18 cellular contexts compared by ENCODE assay signal in the genomic region with DNA sequence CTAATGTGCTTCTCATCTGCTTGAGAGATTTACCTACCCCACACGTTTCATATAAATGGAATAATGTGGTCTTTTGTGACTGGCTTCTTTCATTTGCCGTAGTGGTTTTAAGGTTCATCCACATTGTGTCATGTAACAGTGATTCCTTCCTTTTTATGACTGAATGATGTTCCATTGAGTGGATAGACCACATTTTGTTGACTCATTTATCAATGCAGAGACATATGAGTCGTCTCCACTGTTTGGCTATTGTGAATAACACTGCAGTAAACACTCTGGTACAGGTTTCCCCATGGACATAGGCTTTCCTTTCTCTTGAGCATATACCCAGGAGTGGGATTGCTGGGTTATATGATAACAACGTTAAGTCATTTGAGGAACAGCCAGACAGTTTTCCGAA. TPM values are rescaled to one million over a fixed set of nuclear protein-coding genes. Genes with fewer than 3 reads are reported as not detected.
DNase-seq lines count a peak whose midpoint lies in the region; ATAC-seq and TF ChIP-seq lines count a peak whose summit lies in the region.
"Had no signal": no experiment of that assay in that cellular context is flagged by ENCODE, and none has a peak within 500 bp of the region (broad histone marks: within the 10 kb centered on the region; RNA-seq: fewer than 3 reads in every experiment).

No MANE protein-coding gene starts in this region.

- peak; percentile 18 to 27 for ATAC-seq in activated T-cell treated with anti-CD3 and anti-CD28 coated beads, Interleukin-2, amount 50 U/mL, for 4 hours
- ATAC-seq in activated T-helper 17 cell treated with anti-CD3 and anti-CD28 coated beads, Interleukin-2, amount 50 U/mL, for 72 hours (replicated peaks): peak; percentile 52
- peak; percentile 9 for ATAC-seq in foreskin keratinocyte
- ATAC-seq in HG02642 (IDR thresholded peaks at IDR 0.05; ENCODE audit: poor library complexity, unreplicated experiment): no peak
- ATAC-seq: CD8-positive, alpha-beta T cell; HCT116 had no signal

- H3K27me3 Mint-ChIP-seq in activated T-cell treated with anti-CD3 and anti-CD28 coated beads, Interleukin-2, amount 50 U/mL, for 4 hours (ENCODE audit: low read depth): peaks cover 31% of the 10 kb centered on the region
- peaks cover 29% of the 10 kb centered on the region for H3K27me3 Mint-ChIP-seq in activated T-helper 17 cell treated with anti-CD3 and anti-CD28 coated beads, Interleukin-2, amount 50 U/mL, for 72 hours

- no peak for DNase-seq in activated T-cell treated with anti-CD3 and anti-CD28 coated beads, Interleukin-2, amount 50 U/mL, for 4 hours
- no peak for DNase-seq in activated T-cell treated with anti-CD3 and anti-CD28 coated beads, Interleukin-2, amount 50 U/mL, for 1 hour
- peak; percentile 32 for DNase-seq in NB4 (ENCODE audit: low read depth)
- no peak for DNase-seq in foreskin keratinocyte
- DNase-seq in HPDE6-E6E7 (ENCODE audit: extremely low spot score): no peak
- no peak for DNase-seq in Ammon's horn (ENCODE audit: low spot score)
- DNase-seq: COR-L47, DMS153, GF-D8, GM23248 had no signal

- no peak overlapping the region for H3K4me3 ChIP-seq in NB4 (ENCODE audit: low read depth, low read length)
- H3K4me3 ChIP-seq: GM23248 had no signal

- H3K27me3 ChIP-seq in foreskin keratinocyte: peaks cover 2% of the 10 kb centered on the region

- no peak overlapping the region for H3K27ac Mint-ChIP-seq in activated T-helper 17 cell treated with anti-CD3 and anti-CD28 coated beads, Interleukin-2, amount 50 U/mL, for 72 hours
- H3K27ac Mint-ChIP-seq: CD14-positive monocyte; CD8-positive, alpha-beta T cell had no signal

- H3K4me1 Mint-ChIP-seq in activated T-cell treated with anti-CD3 and anti-CD28 coated beads, Interleukin-2, amount 50 U/mL, for 4 hours (ENCODE audit: low read depth): peaks cover 2% of the 10 kb centered on the region
- H3K4me1 Mint-ChIP-seq in activated T-helper 17 cell treated with anti-CD3 and anti-CD28 coated beads, Interleukin-2, amount 50 U/mL, for 72 hours: no peaks in the 10 kb centered on the region

- H3K4me1 ChIP-seq in foreskin keratinocyte: no peaks in the 10 kb centered on the region

- no peak for TF ChIP-seq CTCF in NB4 (IDR thresholded peaks at IDR 0.05; ENCODE audit: low read depth, low read length)
- TF ChIP-seq CTCF in foreskin keratinocyte (conservative IDR thresholded peaks at IDR 0.05): no peak

- H3K36me3 Mint-ChIP-seq in activated T-cell treated with anti-CD3 and anti-CD28 coated beads, Interleukin-2, amount 50 U/mL, for 4 hours (ENCODE audit: insufficient read depth): no peaks in the 10 kb centered on the region
- no peaks in the 10 kb centered on the region for H3K36me3 Mint-ChIP-seq in activated T-helper 17 cell treated with anti-CD3 and anti-CD28 coated beads, Interleukin-2, amount 50 U/mL, for 72 hours (ENCODE audit: low read depth)
- H3K36me3 Mint-ChIP-seq: CD14-positive monocyte; CD8-positive, alpha-beta T cell had no signal

- TF ChIP-seq POLR2A in NB4 (IDR thresholded peaks at IDR 0.05; ENCODE audit: extremely low read depth, insufficient read length): no peak

- no peaks in the 10 kb centered on the region for H3K9me3 Mint-ChIP-seq in activated T-cell treated with anti-CD3 and anti-CD28 coated beads, Interleukin-2, amount 50 U/mL, for 4 hours
- no peaks in the 10 kb centered on the region for H3K9me3 Mint-ChIP-seq in activated T-helper 17 cell treated with anti-CD3 and anti-CD28 coated beads, Interleukin-2, amount 50 U/mL, for 72 hours
- H3K9me3 Mint-ChIP-seq: CD8-positive, alpha-beta T cell had no signal

- no peak overlapping the region for H3K4me3 Mint-ChIP-seq in activated T-cell treated with anti-CD3 and anti-CD28 coated beads, Interleukin-2, amount 50 U/mL, for 4 hours
- H3K4me3 Mint-ChIP-seq in activated T-helper 17 cell treated with anti-CD3 and anti-CD28 coated beads, Interleukin-2, amount 50 U/mL, for 72 hours: no peak overlapping the region
- H3K4me3 Mint-ChIP-seq: CD14-positive monocyte; CD8-positive, alpha-beta T cell had no signal

- no peak overlapping the region for H3K27ac ChIP-seq in foreskin keratinocyte
- H3K27ac ChIP-seq: GM23248, HL-60 had no signal

RNA-seq across cellular contexts. Expression of gene AOC1, which starts 2.0 kb away (rescaled TPM):
- under 1 TPM in 1 of 3 donors, not detected in 2; 0.10 TPM for total RNA-seq in activated T-cell treated with anti-CD3 and anti-CD28 coated beads, Interleukin-2, amount 50 U/mL, for 4 hours
- not detected for total RNA-seq in activated T-helper 17 cell treated with anti-CD3 and anti-CD28 coated beads, Interleukin-2, amount 50 U/mL, for 72 hours
- total RNA-seq in foreskin keratinocyte: not detected in 2 replicates
- polyA plus RNA-seq in foreskin keratinocyte: not detected in 2 replicates
- total RNA-seq: CD8-positive, alpha-beta T cell; GM23248 had no signal
- polyA plus RNA-seq: AG04450, BJ, GM23248 had no signal

RNA-seq across cellular contexts. Expression of gene TMEM176A, which starts 49.7 kb away (rescaled TPM):
- total RNA-seq in activated T-cell treated with anti-CD3 and anti-CD28 coated beads, Interleukin-2, amount 50 U/mL, for 4 hours: under 1 TPM; 0.20 to 0.24 (median 0.22) TPM
- total RNA-seq in activated T-helper 17 cell treated with anti-CD3 and anti-CD28 coated beads, Interleukin-2, amount 50 U/mL, for 72 hours: under 1 TPM in 1 of 2 donors, not detected in 1; 0.45 TPM
- total RNA-seq in foreskin keratinocyte: not detected in 2 replicates
- not detected in 2 replicates for polyA plus RNA-seq in foreskin keratinocyte
- total RNA-seq: GM23248 had no signal
- polyA plus RNA-seq: BJ, GM23248 had no signal

RNA-seq across cellular contexts. Expression of gene TMEM176B, which starts 50.1 kb away (rescaled TPM):
- total RNA-seq in activated T-cell treated with anti-CD3 and anti-CD28 coated beads, Interleukin-2, amount 50 U/mL, for 4 hours: under 1 TPM; 0.24 to 0.58 (median 0.33) TPM
- not detected for total RNA-seq in activated T-helper 17 cell treated with anti-CD3 and anti-CD28 coated beads, Interleukin-2, amount 50 U/mL, for 72 hours
- total RNA-seq in foreskin keratinocyte: not detected in 2 replicates
- polyA plus RNA-seq in foreskin keratinocyte: not detected in 2 replicates
- total RNA-seq: CD8-positive, alpha-beta T cell; GM23248 had no signal
- polyA plus RNA-seq: BJ, GM23248 had no signal
